24 cellular contexts compared by ENCODE assay signal in genomic region chr15:72947709-72948108, GRCh38.
DNase-seq lines count a peak whose midpoint lies in the region; ATAC-seq, FAIRE-seq and TF ChIP-seq lines count a peak whose summit lies in the region.
"Had no signal": no experiment of that assay in that cellular context is flagged by ENCODE, and none has a peak within 500 bp of the region (broad histone marks: within the 10 kb centered on the region; RNA-seq: fewer than 3 reads in every experiment).

No MANE protein-coding gene starts in this region.

- FAIRE-seq in K562 (lab: Jason Lieb, UNC) = no peak
- FAIRE-seq: A204.1, GM12891, GM19239 had no signal

- H3K9ac ChIP-seq in K562 (ENCODE audit: insufficient read depth in 1 of 2, low read depth in 2 of 2, low read length in 2 of 2) = no peak overlapping the region
- H3K9ac ChIP-seq: BLaER1 had no signal

- no peaks in the 10 kb centered on the region for H4K20me1 ChIP-seq in K562 (replicated peaks; ENCODE audit: control insufficient read depth, insufficient read depth, low read length)
- H4K20me1 ChIP-seq: BLaER1 had no signal

- no peak for TF ChIP-seq RAD21 in K562 (CRISPR knock-in tag; conservative IDR thresholded peaks at IDR 0.05 in 1 of 2, IDR thresholded peaks at IDR 0.05 in 1 of 2)

- no peaks in the 10 kb centered on the region for H3K27me3 ChIP-seq in K562 (ENCODE audit: control insufficient read depth in 2 of 2, insufficient read depth in 2 of 2, low read length in 2 of 2)
- H3K27me3 ChIP-seq: BE2C, BLaER1 had no signal

- no peak for TF ChIP-seq POLR2A in K562 (conservative IDR thresholded peaks at IDR 0.05)

- no TSS peak for BruUV-seq in K562 (replicated peaks; lab: Mats Ljungman, UMichigan)

- POLR2A ChIA-PET in HEK293 (lab: Yijun Ruan, JAX) = no interaction called here
- POLR2A ChIA-PET in K562 (lab: Yijun Ruan, JAX) = no interaction called here
- POLR2A ChIA-PET in GM10248 (lab: Yijun Ruan, JAX) = no interaction called here

- no peaks in the 10 kb centered on the region for H3K36me3 ChIP-seq in HEK293 (ENCODE audit: control insufficient read depth in 2 of 2, insufficient read depth in 1 of 2, low read length in 2 of 2)
- H3K36me3 ChIP-seq in K562 (ENCODE audit: control insufficient read depth, insufficient read depth, low read length) = no peaks in the 10 kb centered on the region
- H3K36me3 ChIP-seq: BE2C, BLaER1 had no signal

- DNase-seq in NCI-H2227 (lab: John Stamatoyannopoulos, UW; ENCODE audit: unreplicated experiment) (peak; percentile 7), NCI-H2227 treated with DMSO at 0.1 percent for 48 hours (lab: John Stamatoyannopoulos, UW) (no peak), K562 (ENCODE audit: extremely low read depth in 1 of 4, low spot score in 3 of 4) (no peak), GM10248 (ENCODE audit: extremely low spot score) (no peak)
- DNase-seq: 8988T; ACHN; BE2C; C1 segment of cervical spinal cord; CD4-positive, alpha-beta memory T cell; CD4-positive, CD25-positive, alpha-beta regulatory T cell; CD8-positive, alpha-beta memory T cell; COR-L47; DMS153; DMS53; DMS79; DND-41; EL; GDM1 had no signal

- no peaks in the 10 kb centered on the region for H3K9me1 ChIP-seq in K562 (ENCODE audit: control insufficient read depth, insufficient read depth, low read length)

- H3K9me3 ChIP-seq in HEK293 (ENCODE audit: control insufficient read depth, insufficient read depth, low read depth, low read length) (no peaks in the 10 kb centered on the region), K562 (replicated peaks; ENCODE audit: control insufficient read depth, insufficient read depth, low read depth, low read length) (no peaks in the 10 kb centered on the region)
- H3K9me3 ChIP-seq: BE2C had no signal

- H3K4me1 ChIP-seq in HEK293 (ENCODE audit: control insufficient read depth, insufficient read depth, low read length) = no peaks in the 10 kb centered on the region
- H3K4me1 ChIP-seq in K562 (replicated peaks in 1 of 2; ENCODE audit: control insufficient read depth in 2 of 2, insufficient read depth in 2 of 2, low read length in 2 of 2) = no peaks in the 10 kb centered on the region
- H3K4me1 ChIP-seq: BE2C, BLaER1 had no signal

- ATAC-seq in K562 (no peak), GM19324 (IDR thresholded peaks at IDR 0.05; ENCODE audit: low FRiP score, unreplicated experiment) (no peak)

- intact Hi-C loops in K562 (cut with micrococcal nuclease) = no loop called here

- in situ Hi-C loops in K562 (cut with MboI) = no loop called here

- no peak overlapping the region for H2AFZ ChIP-seq in K562 (ENCODE audit: low read depth, low read length)

- H3K4me2 ChIP-seq in K562 (ENCODE audit: insufficient read depth, low read length) = no peak overlapping the region
- H3K4me2 ChIP-seq: BLaER1 had no signal

- WGBS in K562 (ENCODE audit: insufficient coverage, low coverage, missing lambda C conversion rate) = 0% methylated on average over 2 of the region's 2 CpGs

- CTCF ChIA-PET in HEK293 (lab: Yijun Ruan, JAX) = interaction anchor here (0.7 kb wide), 1 partner anchor 126 kb away, joined by 3 read pairs; no protein-coding TSS in a partner anchor
- CTCF ChIA-PET in K562 (lab: Yijun Ruan, JAX; ENCODE audit: low intra/inter-chr PET ratio) = no interaction called here
- CTCF ChIA-PET in GM10248 (lab: Yijun Ruan, JAX) = no interaction called here

- TF ChIP-seq CTCF in HEK293 (tag by site-specific recombination; IDR thresholded peaks at IDR 0.05) = no peak
- TF ChIP-seq CTCF in K562 (IDR thresholded peaks at IDR 0.05 in 2 of 3, conservative IDR thresholded peaks at IDR 0.05 in 1 of 3; ENCODE audit: insufficient read depth in 2 of 3, low read depth in 1 of 3, low read length in 3 of 3) = no peak
- no peak for TF ChIP-seq CTCF in GM10248 (IDR thresholded peaks at IDR 0.05; ENCODE audit: control extremely low read depth, extremely low read depth, low read depth, missing control alignments)

- H3K27ac ChIP-seq in HEK293 (ENCODE audit: extremely low read depth, low read depth, low read length) = no peak overlapping the region
- no peak overlapping the region for H3K27ac ChIP-seq in K562 (ENCODE audit: extremely low read depth, low read depth, low read length)
- H3K27ac ChIP-seq: BLaER1 had no signal

- no peak for TF ChIP-seq EP300 in K562 (IDR thresholded peaks at IDR 0.05; ENCODE audit: low read length)

- no peaks in the 10 kb centered on the region for H3K79me2 ChIP-seq in K562 (ENCODE audit: control insufficient read depth, insufficient read depth, low read length)

- H3K4me3 ChIP-seq in HEK293 (ENCODE audit: low read depth, low read length) (no peak overlapping the region), K562 (no peak overlapping the region)
- H3K4me3 ChIP-seq: BLaER1 had no signal

TF ChIP-seq in HEK293, 187 proteins besides CTCF, POLR2A, EP300 and RAD21:
- TF ChIP-seq ZNF146 (tag by site-specific recombination; IDR thresholded peaks at IDR 0.05) (no peak), ZNF530 (tag by site-specific recombination; IDR thresholded peaks at IDR 0.05; ENCODE audit: low read depth) (no peak), GLIS1 (tag by site-specific recombination; IDR thresholded peaks at IDR 0.05) (no peak), SETDB1 (IDR thresholded peaks at IDR 0.05; ENCODE audit: insufficient read length, low read length) (peak; percentile 66), YY2 (tag by site-specific recombination; IDR thresholded peaks at IDR 0.05) (no peak), ZNF830 (tag by site-specific recombination; IDR thresholded peaks at IDR 0.05; ENCODE audit: low read depth) (no peak), ZBTB11 (tag by site-specific recombination; conservative IDR thresholded peaks at IDR 0.05; ENCODE audit: low read depth) (no peak)

TF ChIP-seq in K562, 482 proteins besides CTCF, POLR2A, EP300 and RAD21:
- TF ChIP-seq ZNF280B (CRISPR knock-in tag; IDR thresholded peaks at IDR 0.05) = peak; percentile 56; the same call in 1 of the 2 replicates
- TF ChIP-seq SOX6 (IDR thresholded peaks at IDR 0.05) = no peak
- TF ChIP-seq POLR3A (IDR thresholded peaks at IDR 0.05; ENCODE audit: borderline replicate concordance, extremely low read depth, insufficient read depth, insufficient read length) = no peak
- TF ChIP-seq ZEB2 (IDR thresholded peaks at IDR 0.05) = 0 out of 2 replicates have a peak, but pooled peaks have one; percentile 36
- 0 out of 2 replicates have a peak, but pooled peaks have one; percentile 36 for TF ChIP-seq HLTF (IDR thresholded peaks at IDR 0.05)
- TF ChIP-seq SP2 (IDR thresholded peaks at IDR 0.05; ENCODE audit: extremely low read depth, low read depth, low read length, poor library complexity, severe bottlenecking) = no peak
- TF ChIP-seq TRIM28 (IDR thresholded peaks at IDR 0.05) = peak; percentile 50; the same call in 1 of the 2 replicates
- no peak for TF ChIP-seq MTA3 (IDR thresholded peaks at IDR 0.05; ENCODE audit: borderline replicate concordance)
- TF ChIP-seq ZNF280A (IDR thresholded peaks at IDR 0.05; ENCODE audit: low read depth, partially characterized antibody) = peak; percentile 59
